22 cellular contexts compared by ENCODE assay signal in the genomic region with DNA sequence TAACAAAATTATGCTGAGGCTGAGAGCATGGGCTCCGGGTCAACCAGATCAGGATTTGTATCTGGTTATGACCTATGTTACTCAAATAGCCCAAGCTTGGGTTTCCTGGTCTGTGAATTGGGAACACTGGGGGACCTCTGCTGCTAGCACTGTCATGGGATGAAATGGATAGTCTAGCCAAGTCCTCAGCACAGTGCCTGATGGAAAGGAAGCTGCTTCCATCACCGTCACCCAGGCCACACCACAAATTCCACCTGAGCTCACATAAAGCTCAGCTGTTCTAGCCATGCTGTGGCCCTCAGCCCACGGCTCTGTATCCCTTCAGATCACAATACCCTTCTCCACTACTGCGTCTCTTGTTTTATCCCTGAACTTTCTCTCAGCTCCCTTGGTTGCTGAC.
A peak's percentile ranks its signal among the peaks of the same experiment; 100 is the strongest.
DNase-seq lines count a peak whose midpoint lies in the region; ATAC-seq, FAIRE-seq and TF ChIP-seq lines count a peak whose summit lies in the region.
"Had no signal": no experiment of that assay in that cellular context is flagged by ENCODE, and none has a peak within 500 bp of the region (broad histone marks: within the 10 kb centered on the region; RNA-seq: fewer than 3 reads in every experiment).

No MANE protein-coding gene starts in this region.

- no peak overlapping the region for H3K4ac ChIP-seq in H1 (replicated peaks; ENCODE audit: insufficient read length, low read depth, low read length)

- no peaks in the 10 kb centered on the region for H3K4me1 Mint-ChIP-seq in natural killer cell treated with Interleukin-12 subunit alpha and Interleukin-12 subunit beta and Interleukin-15 and Interleukin-18, amount 100 ng/mL, for 72 hours (ENCODE audit: low read depth in 2 of 2)
- H3K4me1 Mint-ChIP-seq in natural killer cell, result no peaks in the 10 kb centered on the region
- H3K4me1 Mint-ChIP-seq: B cell had no signal

- H3K4me1 ChIP-seq in H1 (replicated peaks in 1 of 4; ENCODE audit: control insufficient read depth in 3 of 4, insufficient read depth in 4 of 4, low read length in 3 of 4) (peaks cover 0 to 2% (median under 1%) of the 10 kb centered on the region in 4 experiments; a peak in 2 of 7 replicates), upper lobe of left lung (peaks cover 4 to 11% (median 5%) of the 10 kb centered on the region in 4 donors)

- no peaks in the 10 kb centered on the region for H3K36me3 Mint-ChIP-seq in natural killer cell treated with Interleukin-12 subunit alpha and Interleukin-12 subunit beta and Interleukin-15 and Interleukin-18, amount 100 ng/mL, for 72 hours
- H3K36me3 Mint-ChIP-seq in natural killer cell, result no peaks in the 10 kb centered on the region
- H3K36me3 Mint-ChIP-seq: CD8-positive, alpha-beta T cell had no signal

- no peak for TF ChIP-seq CTCF in natural killer cell (IDR thresholded peaks at IDR 0.05)
- TF ChIP-seq CTCF in H1 (IDR thresholded peaks at IDR 0.05; ENCODE audit: control extremely low read depth in 1 of 3, insufficient read depth in 1 of 3, low read depth in 1 of 3, low read length in 3 of 3), result no peak
- TF ChIP-seq CTCF in upper lobe of left lung (IDR thresholded peaks at IDR 0.05), result no peak

- TF ChIP-seq EP300 in H1 (IDR thresholded peaks at IDR 0.05; ENCODE audit: borderline replicate concordance in 1 of 2, low read depth in 2 of 2, low read length in 2 of 2) (no peak), upper lobe of left lung (IDR thresholded peaks at IDR 0.05) (no peak)

- no peak overlapping the region for H2AK5ac ChIP-seq in H1 (ENCODE audit: low read depth, low read length)

- no peak for FAIRE-seq in H1 (lab: Jason Lieb, UNC)
- FAIRE-seq: A549, D721Med, G401.6, GM12891 had no signal

- no peaks in the 10 kb centered on the region for H3K23me2 ChIP-seq in H1 (ENCODE audit: low read depth, low read length)

- no peaks in the 10 kb centered on the region for H4K20me1 ChIP-seq in H1 (replicated peaks in 1 of 2; ENCODE audit: control insufficient read depth in 1 of 2, insufficient read depth in 2 of 2, low read length in 2 of 2)
- H4K20me1 ChIP-seq: BLaER1 treated with 17β-estradiol and CSF1 and Interleukin-3, amounts not matched to agents 10 nM and 100 nM had no signal

- H3K4me3 Mint-ChIP-seq in natural killer cell treated with Interleukin-12 subunit alpha and Interleukin-12 subunit beta and Interleukin-15 and Interleukin-18, amount 100 ng/mL, for 72 hours, result no peak overlapping the region
- H3K4me3 Mint-ChIP-seq in natural killer cell, result no peak overlapping the region
- H3K4me3 Mint-ChIP-seq: B cell; CD4-positive, alpha-beta T cell; CD8-positive, alpha-beta T cell had no signal

- H4K5ac ChIP-seq in H1 (ENCODE audit: insufficient read length, low read depth, low read length), result no peak overlapping the region

- H3K36me3 ChIP-seq in H1 (ENCODE audit: control insufficient read depth in 2 of 4, insufficient read depth in 4 of 4, low read length in 3 of 4) (no peaks in the 10 kb centered on the region), upper lobe of left lung (no peaks in the 10 kb centered on the region)
- H3K36me3 ChIP-seq: BLaER1 treated with 17β-estradiol and CSF1 and Interleukin-3, amounts not matched to agents 10 nM and 100 nM had no signal

- H2BK15ac ChIP-seq in H1 (ENCODE audit: low read length), result peak overlapping the region; percentile 33; the same call in 1 of the 2 replicates

- H3K27me3 Mint-ChIP-seq in natural killer cell treated with Interleukin-12 subunit alpha and Interleukin-12 subunit beta and Interleukin-15 and Interleukin-18, amount 100 ng/mL, for 72 hours, result peaks cover 11 to 12% of the 10 kb centered on the region in 2 donors
- H3K27me3 Mint-ChIP-seq in natural killer cell (ENCODE audit: low read depth in 2 of 2), result peaks cover 4 to 18% of the 10 kb centered on the region in 2 donors

- no peaks in the 10 kb centered on the region for H3K79me1 ChIP-seq in H1 (ENCODE audit: low read depth, low read length)

- no peak overlapping the region for H3K4me2 ChIP-seq in H1 (ENCODE audit: insufficient read depth in 1 of 2, low read depth in 2 of 2, low read length in 2 of 2)
- H3K4me2 ChIP-seq: A549; BLaER1 treated with 17β-estradiol and CSF1 and Interleukin-3, amounts not matched to agents 10 nM and 100 nM had no signal

- H3K56ac ChIP-seq in H1 (replicated peaks; ENCODE audit: insufficient read length, low read depth, low read length), result no peak overlapping the region

- POLR2A ChIA-PET in H1 (lab: Charles Lee; ENCODE audit: partially characterized antibody), result no interaction called here

- H3K79me2 ChIP-seq in H1 (ENCODE audit: control insufficient read depth in 1 of 2, insufficient read depth in 2 of 2, low read length in 2 of 2), result no peaks in the 10 kb centered on the region

- H2AFZ ChIP-seq in H1 (ENCODE audit: low read length), result no peak overlapping the region; the same call in 1 of the 2 replicates

- no peaks in the 10 kb centered on the region for H3K9me3 ChIP-seq in H1 (ENCODE audit: insufficient read depth in 2 of 2, low read depth in 1 of 2, low read length in 1 of 2)
- H3K9me3 ChIP-seq in upper lobe of left lung, result no peaks in the 10 kb centered on the region
- H3K9me3 ChIP-seq: A549; BLaER1 treated with 17β-estradiol and CSF1 and Interleukin-3, amounts not matched to agents 10 nM and 100 nM; Caco-2 had no signal

- no peak overlapping the region for H3K27ac Mint-ChIP-seq in natural killer cell treated with Interleukin-12 subunit alpha and Interleukin-12 subunit beta and Interleukin-15 and Interleukin-18, amount 100 ng/mL, for 72 hours
- H3K27ac Mint-ChIP-seq in natural killer cell, result no peak overlapping the region
- H3K27ac Mint-ChIP-seq: B cell; CD4-positive, alpha-beta T cell; CD8-positive, alpha-beta T cell had no signal

- CTCF ChIA-PET in H1 (lab: Charles Lee; ENCODE audit: partially characterized antibody), result interaction anchor here (0.5 to 0.9 kb wide), 4 partner anchors 20 to 337 kb away, joined by 3 to 5 read pairs (median 3); no protein-coding TSS in a partner anchor

- 89% methylated on average over 4 of the region's 4 CpGs; no CpG with 5 or more reads in 1 of the 2 experiments for WGBS in H1 (ENCODE audit: extremely low coverage in 1 of 2, insufficient coverage in 1 of 2, insufficient read length in 1 of 2, insufficient replicate concordance in 2 of 2, low coverage in 1 of 2, low lambda C conversion rate in 2 of 2, missing lambda C conversion rate in 1 of 2), 2 experiments
- WGBS in upper lobe of left lung, 2 donors, result 93 to 97% methylated on average over 4 of the region's 4 CpGs

- peak; percentile 27 to 45 for ATAC-seq in natural killer cell treated with Interleukin-12 subunit alpha and Interleukin-12 subunit beta and Interleukin-15 and Interleukin-18, amount 100 ng/mL, for 72 hours
- ATAC-seq in natural killer cell, result no peak
- ATAC-seq in sciatic nerve, result no peak
- no peak for ATAC-seq in upper lobe of left lung (ENCODE audit: low FRiP score in 2 of 2)
- ATAC-seq: A549; CD8-positive, alpha-beta T cell had no signal

- no peak overlapping the region for H2BK20ac ChIP-seq in H1 (ENCODE audit: low read length)

- intact Hi-C loops in natural killer cell (cut with micrococcal nuclease), result no loop called here
- intact Hi-C loops in sciatic nerve (cut with DNase I), result no loop called here

- DNase-seq in natural killer cell treated with Interleukin-12 subunit alpha and Interleukin-12 subunit beta and Interleukin-15 and Interleukin-18, amount 100 ng/mL, for 72 hours (ENCODE audit: low spot score), result no peak
- DNase-seq in natural killer cell, result no peak
- no peak for DNase-seq in H1 (ENCODE audit: low read depth in 1 of 2, low spot score in 2 of 2)
- DNase-seq in myocyte (ENCODE audit: low read depth), result peak; percentile 68
- no peak for DNase-seq in sciatic nerve (ENCODE audit: low spot score)
- no peak for DNase-seq in NCI-H526 treated with DMSO at 0.1 percent for 48 hours (lab: John Stamatoyannopoulos, UW)
- no peak for DNase-seq in upper lobe of left lung
- DNase-seq: AML-193; Caco-2; Calu3; CD4-positive, alpha-beta T cell; CD8-positive, alpha-beta T cell; DMS79 treated with DMSO at 0.1 percent for 48 hours; GF-D8 had no signal

- H3K18ac ChIP-seq in H1 (ENCODE audit: extremely low read depth, low read length), result no peak overlapping the region

- no peak overlapping the region for H3K9ac ChIP-seq in H1 (replicated peaks in 1 of 4; ENCODE audit: extremely low read depth in 1 of 4, low read depth in 3 of 4, low read length in 3 of 4)
- H3K9ac ChIP-seq: BLaER1 treated with 17β-estradiol and CSF1 and Interleukin-3, amounts not matched to agents 10 nM and 100 nM had no signal

- H2BK5ac ChIP-seq in H1 (ENCODE audit: low read depth, low read length), result no peak overlapping the region

- H2BK120ac ChIP-seq in H1 (replicated peaks; ENCODE audit: low read depth, low read length), result no peak overlapping the region

- no peak overlapping the region for H3K23ac ChIP-seq in H1 (ENCODE audit: insufficient read length)

- no peak overlapping the region for H3K27ac ChIP-seq in H1 (ENCODE audit: low read depth, low read length)
- H3K27ac ChIP-seq in upper lobe of left lung, result no peak overlapping the region
- H3K27ac ChIP-seq: 22Rv1; A549; BLaER1 treated with 17β-estradiol and CSF1 and Interleukin-3, amounts not matched to agents 10 nM and 100 nM; C4-2B had no signal

- H3K4me3 ChIP-seq in H1 (ENCODE audit: extremely low read depth in 1 of 4, insufficient read depth in 2 of 4, low read depth in 3 of 4, low read length in 4 of 4), result no peak overlapping the region
- no peak overlapping the region for H3K4me3 ChIP-seq in upper lobe of left lung
- H3K4me3 ChIP-seq: A549; BLaER1 treated with 17β-estradiol and CSF1 and Interleukin-3, amounts not matched to agents 10 nM and 100 nM had no signal

- H3K27me3 ChIP-seq in H1 (replicated peaks in 1 of 4; ENCODE audit: control insufficient read depth in 3 of 4, extremely low read depth in 1 of 4, insufficient read depth in 3 of 4, low read length in 3 of 4) (no peaks in the 10 kb centered on the region), upper lobe of left lung (no peaks in the 10 kb centered on the region)
- H3K27me3 ChIP-seq: BLaER1 treated with 17β-estradiol and CSF1 and Interleukin-3, amounts not matched to agents 10 nM and 100 nM had no signal

- TF ChIP-seq POLR2A in H1 (IDR thresholded peaks at IDR 0.05; ENCODE audit: control extremely low read depth in 1 of 2, low read depth in 2 of 2, low read length in 2 of 2), result no peak
- no peak for TF ChIP-seq POLR2A in upper lobe of left lung (IDR thresholded peaks at IDR 0.05)

- H3K9me3 Mint-ChIP-seq in natural killer cell treated with Interleukin-12 subunit alpha and Interleukin-12 subunit beta and Interleukin-15 and Interleukin-18, amount 100 ng/mL, for 72 hours, result no peaks in the 10 kb centered on the region
- H3K9me3 Mint-ChIP-seq in natural killer cell, result no peaks in the 10 kb centered on the region
- H3K9me3 Mint-ChIP-seq: CD4-positive, alpha-beta T cell; CD8-positive, alpha-beta T cell had no signal

- H4K8ac ChIP-seq in H1 (ENCODE audit: extremely low read depth, insufficient read depth, low read length), result no peak overlapping the region

- peak overlapping the region; percentile 81 for H3K14ac ChIP-seq in H1 (ENCODE audit: insufficient read length)

- TF ChIP-seq RAD21 in H1 (IDR thresholded peaks at IDR 0.05 in 1 of 2, conservative IDR thresholded peaks at IDR 0.05 in 1 of 2; ENCODE audit: low read depth in 2 of 2, low read length in 2 of 2), result no peak

- H2BK12ac ChIP-seq in H1 (ENCODE audit: low read depth, low read length), result no peak overlapping the region

- H4K91ac ChIP-seq in H1 (replicated peaks; ENCODE audit: insufficient read length, low read length), result no peak overlapping the region

Comparison
In these comparisons a context has a peak if more than half of its experiments do, and no peak if none do; other contexts are left out.
1. ATAC-seq: peak in natural killer cell treated with Interleukin-12 subunit alpha and Interleukin-12 subunit beta and Interleukin-15 and Interleukin-18, amount 100 ng/mL, for 72 hours (2 of 2); none in natural killer cell (0 of 3), sciatic nerve (single experiment) and upper lobe of left lung (0 of 2).